ENCODE assay signal across 27 cellular contexts in genomic region chr6:139313784-139314545, GRCh38. TPM values are rescaled to one million over a fixed set of nuclear protein-coding genes. Genes with fewer than 3 reads are reported as not detected.
A peak's percentile ranks its signal among the peaks of the same experiment; 100 is the strongest.
DNase-seq lines count a peak whose midpoint lies in the region; ATAC-seq, FAIRE-seq and TF ChIP-seq lines count a peak whose summit lies in the region.
"Had no signal": no experiment of that assay in that cellular context is flagged by ENCODE, and none has a peak within 500 bp of the region (broad histone marks: within the 10 kb centered on the region; RNA-seq: fewer than 3 reads in every experiment).

No MANE protein-coding gene starts in this region.

- no peaks in the 10 kb centered on the region; the same call in 1 of the 2 replicates for H3F3A ChIP-seq in DOHH2 (ENCODE audit: control insufficient read depth, insufficient read depth)

- H4K91ac ChIP-seq in H1 (replicated peaks; ENCODE audit: insufficient read length, low read length): peak overlapping the region; percentile 97

- peak overlapping the region; percentile 95 for H2BK12ac ChIP-seq in H1 (ENCODE audit: low read depth, low read length)

- peak overlapping the region; percentile 86 for H3K18ac ChIP-seq in H1 (ENCODE audit: extremely low read depth, low read length)

- H3K4ac ChIP-seq in H1 (replicated peaks; ENCODE audit: insufficient read length, low read depth, low read length): peak overlapping the region; percentile 82

- WGBS in H1 (ENCODE audit: extremely low coverage in 1 of 2, insufficient coverage in 1 of 2, insufficient read length in 1 of 2, insufficient replicate concordance in 2 of 2, low coverage in 1 of 2, low lambda C conversion rate in 2 of 2, missing lambda C conversion rate in 1 of 2), 2 experiments: 31% methylated on average over 6 of the region's 6 CpGs; no CpG with 5 or more reads in 1 of the 2 experiments

- H2BK20ac ChIP-seq in H1 (ENCODE audit: low read length): peak overlapping the region; percentile 62

- H3K27ac Mint-ChIP-seq in IgD-negative memory B cell (peak overlapping the region in 2 of 3 donors; percentile 25 to 50), memory B cell (peak overlapping the region; percentile 9)
- H3K27ac Mint-ChIP-seq: activated CD4-positive, alpha-beta T cell treated with anti-CD3 and anti-CD28 coated beads, Interleukin-2, amount 10 ng/mL, durations not matched to agents 24 days and 14 days had no signal

- H3K27me3 ChIP-seq in DOHH2 (ENCODE audit: control insufficient read depth, low read length) (no peaks in the 10 kb centered on the region), H1 (replicated peaks in 1 of 4; ENCODE audit: control insufficient read depth in 3 of 4, extremely low read depth in 1 of 4, insufficient read depth in 3 of 4, low read length in 3 of 4) (no peaks in the 10 kb centered on the region)
- H3K27me3 ChIP-seq: breast epithelium, colonic mucosa, esophagus squamous epithelium, uterus had no signal

- H2AK5ac ChIP-seq in H1 (ENCODE audit: low read depth, low read length): peak overlapping the region; percentile 89

- no peak overlapping the region for H4K8ac ChIP-seq in H1 (ENCODE audit: extremely low read depth, insufficient read depth, low read length)

- H3K4me3 ChIP-seq in DOHH2 (ENCODE audit: low read length) (no peak overlapping the region), H1 (ENCODE audit: extremely low read depth in 1 of 4, insufficient read depth in 2 of 4, low read depth in 3 of 4, low read length in 4 of 4) (peak overlapping the region in 1 of 4 experiments; percentile 14; a peak in 1 of 8 replicates)
- H3K4me3 ChIP-seq: breast epithelium, colonic mucosa, esophagus squamous epithelium, uterus had no signal

- H2BK120ac ChIP-seq in H1 (replicated peaks; ENCODE audit: low read depth, low read length): peak overlapping the region; percentile 93

- peak overlapping the region; percentile 97 for H4K5ac ChIP-seq in H1 (ENCODE audit: insufficient read length, low read depth, low read length)

- peak overlapping the region; percentile 13 for H3K4me2 ChIP-seq in DOHH2 (ENCODE audit: low read length)
- peak overlapping the region; percentile 50 to 58 for H3K4me2 ChIP-seq in H1 (ENCODE audit: insufficient read depth in 1 of 2, low read depth in 2 of 2, low read length in 2 of 2)

- no peak overlapping the region for H3K14ac ChIP-seq in H1 (ENCODE audit: insufficient read length)

- H3K9ac ChIP-seq in H1 (replicated peaks in 1 of 4; ENCODE audit: extremely low read depth in 1 of 4, low read depth in 3 of 4, low read length in 3 of 4): 0 out of 7 replicates have a peak overlapping the region, but pooled peaks of 1 of the 4 experiments have one; percentile 17

- peaks cover 7 to 15% (median 13%) of the 10 kb centered on the region in 3 donors for H3K4me1 Mint-ChIP-seq in IgD-negative memory B cell
- peaks cover 7% of the 10 kb centered on the region for H3K4me1 Mint-ChIP-seq in memory B cell

- H3K4me1 ChIP-seq in DOHH2 (ENCODE audit: control insufficient read depth, low read length) (peaks cover 49% of the 10 kb centered on the region), H1 (replicated peaks in 1 of 4; ENCODE audit: control insufficient read depth in 3 of 4, insufficient read depth in 4 of 4, low read length in 3 of 4) (peaks cover 3 to 28% (median 16%) of the 10 kb centered on the region in 4 experiments; a peak in 5 of 7 replicates)
- H3K4me1 ChIP-seq: breast epithelium, colonic mucosa, uterus had no signal

- no peak for TF ChIP-seq POLR2A in H1 (IDR thresholded peaks at IDR 0.05; ENCODE audit: control extremely low read depth in 1 of 2, low read depth in 2 of 2, low read length in 2 of 2)

- POLR2A ChIA-PET in H1 (lab: Charles Lee; ENCODE audit: partially characterized antibody): interaction anchor here (0.6 to 2.3 kb wide), 13 partner anchors 8 to 496 kb away, joined by 3 to 14 read pairs (median 4); partner anchors contain the start of genes CITED2 and TXLNB

- H2BK15ac ChIP-seq in H1 (ENCODE audit: low read length): no peak overlapping the region

- peak overlapping the region; percentile 71 for H3K56ac ChIP-seq in H1 (replicated peaks; ENCODE audit: insufficient read length, low read depth, low read length)

- CTCF ChIA-PET in H1 (lab: Charles Lee; ENCODE audit: partially characterized antibody): interaction anchor here (0.7 to 1.7 kb wide), 7 partner anchors 30 to 389 kb away, joined by 3 to 5 read pairs (median 3); no protein-coding TSS in a partner anchor

- H3K9me3 ChIP-seq in DOHH2 (ENCODE audit: control insufficient read depth, insufficient read depth, low read length) (no peaks in the 10 kb centered on the region), H1 (ENCODE audit: insufficient read depth in 2 of 2, low read depth in 1 of 2, low read length in 1 of 2) (no peaks in the 10 kb centered on the region)
- H3K9me3 ChIP-seq: colonic mucosa, esophagus squamous epithelium, uterus had no signal

- TF ChIP-seq RAD21 in H1 (IDR thresholded peaks at IDR 0.05 in 1 of 2, conservative IDR thresholded peaks at IDR 0.05 in 1 of 2; ENCODE audit: low read depth in 2 of 2, low read length in 2 of 2): no peak; a peak in 1 of 4 replicates

- H3K23ac ChIP-seq in H1 (ENCODE audit: insufficient read length): no peak overlapping the region

- H3K79me2 ChIP-seq in DOHH2 (ENCODE audit: control insufficient read depth, low read length): 0 out of 2 replicates have a peak, but pooled peaks cover 3% of the 10 kb centered on the region
- no peaks in the 10 kb centered on the region for H3K79me2 ChIP-seq in H1 (ENCODE audit: control insufficient read depth in 1 of 2, insufficient read depth in 2 of 2, low read length in 2 of 2)

- no peaks in the 10 kb centered on the region for H3K9me2 ChIP-seq in DOHH2 (replicated peaks; ENCODE audit: control insufficient read depth, low read length)

- H4K20me1 ChIP-seq in DOHH2 (ENCODE audit: control insufficient read depth, insufficient read depth, low read depth, low read length) (no peaks in the 10 kb centered on the region), H1 (replicated peaks in 1 of 2; ENCODE audit: control insufficient read depth in 1 of 2, insufficient read depth in 2 of 2, low read length in 2 of 2) (no peaks in the 10 kb centered on the region)

- no peaks in the 10 kb centered on the region for H3K27me3 Mint-ChIP-seq in IgD-negative memory B cell
- no peaks in the 10 kb centered on the region for H3K27me3 Mint-ChIP-seq in memory B cell
- H3K27me3 Mint-ChIP-seq: activated CD4-positive, alpha-beta T cell treated with anti-CD3 and anti-CD28 coated beads, Interleukin-2, amount 10 ng/mL, durations not matched to agents 24 days and 14 days had no signal

- H3K23me2 ChIP-seq in H1 (ENCODE audit: low read depth, low read length): no peaks in the 10 kb centered on the region

- H3K36me3 ChIP-seq in DOHH2 (ENCODE audit: control insufficient read depth, low read length) (peaks cover 12% of the 10 kb centered on the region; the same call in 1 of the 2 replicates), H1 (ENCODE audit: control insufficient read depth in 2 of 4, insufficient read depth in 4 of 4, low read length in 3 of 4) (no peaks in the 10 kb centered on the region)
- H3K36me3 ChIP-seq: breast epithelium, colonic mucosa, esophagus squamous epithelium, uterus had no signal

- peak; percentile 93 for FAIRE-seq in H1 (lab: Jason Lieb, UNC)
- FAIRE-seq: A204.1, frontal cortex had no signal

- peak overlapping the region; percentile 6; the same call in 1 of the 2 replicates for H2AFZ ChIP-seq in H1 (ENCODE audit: low read length)

- ATAC-seq in memory B cell (ENCODE audit: low read depth) (no peak), GM18511 (IDR thresholded peaks at IDR 0.05; ENCODE audit: unreplicated experiment) (no peak), GM19467 (IDR thresholded peaks at IDR 0.05; ENCODE audit: unreplicated experiment) (no peak)
- ATAC-seq: activated T-cell treated with anti-CD3 and anti-CD28 coated beads, Interleukin-2, amount 50 U/mL, for 4 hours; left colon had no signal

- peaks cover 4% of the 10 kb centered on the region for H3K36me3 Mint-ChIP-seq in IgD-negative memory B cell
- H3K36me3 Mint-ChIP-seq in memory B cell: peaks cover 2% of the 10 kb centered on the region

- H3K79me1 ChIP-seq in H1 (ENCODE audit: low read depth, low read length): no peaks in the 10 kb centered on the region

- H3K9me3 Mint-ChIP-seq in IgD-negative memory B cell (no peaks in the 10 kb centered on the region), memory B cell (no peaks in the 10 kb centered on the region)
- H3K9me3 Mint-ChIP-seq: activated CD4-positive, alpha-beta T cell treated with anti-CD3 and anti-CD28 coated beads, Interleukin-2, amount 10 ng/mL, durations not matched to agents 24 days and 14 days; activated T-cell treated with anti-CD3 and anti-CD28 coated beads, Interleukin-2, amount 50 U/mL, for 4 hours had no signal

- TF ChIP-seq CTCF in DOHH2 (IDR thresholded peaks at IDR 0.05; ENCODE audit: low read depth, low read length, poor library complexity, severe bottlenecking) (no peak), H1 (IDR thresholded peaks at IDR 0.05; ENCODE audit: control extremely low read depth in 1 of 3, insufficient read depth in 1 of 3, low read depth in 1 of 3, low read length in 3 of 3) (no peak)

- TF ChIP-seq EP300 in H1 (IDR thresholded peaks at IDR 0.05; ENCODE audit: borderline replicate concordance in 1 of 2, low read depth in 2 of 2, low read length in 2 of 2): 0 out of 3 replicates have a peak, but pooled peaks of 1 of the 2 experiments have one; percentile 59

- H2BK5ac ChIP-seq in H1 (ENCODE audit: low read depth, low read length): peak overlapping the region; percentile 94

- H3K27ac ChIP-seq in DOHH2 (ENCODE audit: low read depth, low read length): no peak overlapping the region
- H3K27ac ChIP-seq in H1 (ENCODE audit: low read depth, low read length): peak overlapping the region; percentile 82
- H3K27ac ChIP-seq: breast epithelium, colonic mucosa, esophagus squamous epithelium, uterus had no signal

- DNase-seq in H1 (ENCODE audit: low read depth in 1 of 2, low spot score in 2 of 2): peak in 1 of 2 experiments; percentile 63
- DNase-seq in memory B cell (ENCODE audit: low spot score in 2 of 2): no peak
- no peak for DNase-seq in HT-29 (ENCODE audit: low spot score)
- no peak for DNase-seq in putamen (ENCODE audit: low spot score)
- DNase-seq: activated CD4-positive, alpha-beta T cell treated with anti-CD3 and anti-CD28 coated beads, Interleukin-2, amount 10 ng/mL, durations not matched to agents 24 days and 14 days; activated naive CD4-positive, alpha-beta T cell; activated T-cell treated with anti-CD3 and anti-CD28 coated beads, Interleukin-2, amount 50 U/mL, for 4 hours; amygdala; colonic mucosa; esophagus squamous epithelium; hippocampal formation; KG1; left colon; NCI-H1694 treated with DMSO at 0.1 percent for 48 hours; NCI-H2171 treated with DMSO at 0.1 percent for 48 hours; NCI-H524 treated with DMSO at 0.1 percent for 48 hours; occipital lobe; stimulated activated CD4-positive, alpha-beta T cell treated with anti-CD3 and anti-CD28 coated beads, Interleukin-4, amount 100 ng/mL, for 1 hour; stimulated activated naive CD4-positive, alpha-beta T cell; uterus had no signal

- H3K4me3 Mint-ChIP-seq in IgD-negative memory B cell: no peak overlapping the region
- no peak overlapping the region for H3K4me3 Mint-ChIP-seq in memory B cell
- H3K4me3 Mint-ChIP-seq: activated CD4-positive, alpha-beta T cell treated with anti-CD3 and anti-CD28 coated beads, Interleukin-2, amount 10 ng/mL, durations not matched to agents 24 days and 14 days; activated T-cell treated with anti-CD3 and anti-CD28 coated beads, Interleukin-2, amount 50 U/mL, for 4 hours had no signal

RNA-seq across cellular contexts. Expression of gene TXLNB, which starts 22.2 kb away (rescaled TPM):
- polyA plus RNA-seq in IgD-negative memory B cell (1.9 TPM), H1 (2011; rRNA removed) (0.05 and 0.08 TPM in 2 replicates)
- total RNA-seq in H1 (2021; fragmentation: NEBNext Ultra II Directional; extraction: Animal tissue kit (Norgen Biotek cat#: 25700)): 0.17 and 0.21 TPM in 2 replicates
- polyA plus RNA-seq in H1 (2011; cell fraction: cytosol; rRNA removed): 0.09 TPM
- 0.07 TPM for polyA plus RNA-seq in H1 (2011; cell fraction: nucleus; rRNA removed)
- 0.04 to 0.10 TPM (median 0.05 TPM) in 4 replicates for polyA plus RNA-seq in H1 (2012, experiment 1 of 2)
- polyA plus RNA-seq in H1 (2012, experiment 2 of 2): not detected
- polyA plus RNA-seq in H1 (2013, experiment 1 of 2): 0.18 TPM
- 0.13 TPM for polyA plus RNA-seq in H1 (2013, experiment 2 of 2)
- 0.06 and 0.24 TPM in 2 replicates for polyA minus RNA-seq in H1 (2011; rRNA and poly(A)+ RNA removed)
- polyA minus RNA-seq in H1 (2011; cell fraction: cytosol; rRNA and poly(A)+ RNA removed): not detected
- polyA minus RNA-seq in H1 (2011; cell fraction: nucleus; rRNA and poly(A)+ RNA removed): 0.50 TPM
- total RNA-seq in HT-29 (2014; rRNA removed; shearing (Covaris generic)): not detected in 2 replicates
